In the genomic region with DNA sequence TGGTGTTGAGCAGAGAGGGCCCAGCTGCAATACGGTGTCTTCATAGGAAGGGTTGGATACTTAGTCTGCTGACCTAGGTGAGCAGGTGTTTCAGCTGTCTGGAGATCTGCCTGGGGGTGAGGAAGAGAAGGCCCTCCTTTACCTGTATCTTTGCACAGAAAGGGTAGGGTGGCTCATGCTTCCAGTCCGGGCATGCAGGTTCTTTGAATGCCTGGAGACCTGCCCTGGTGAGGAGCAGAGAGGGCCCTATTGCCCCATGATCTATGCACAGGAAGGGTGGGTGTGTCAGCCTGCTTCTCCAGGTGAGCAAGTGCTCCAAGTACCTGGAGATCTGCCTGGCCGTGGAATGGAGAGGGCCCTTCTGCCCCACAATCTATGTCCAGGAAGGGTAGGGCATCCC, we compare ENCODE assay signal across 22 cellular contexts.
"Had no signal": no experiment of that assay in that cellular context is flagged by ENCODE, and none has a peak within 500 bp of the region (broad histone marks: within the 10 kb centered on the region; RNA-seq: fewer than 3 reads in every experiment).

No MANE protein-coding gene starts in this region.

- H3K27ac ChIP-seq: RWPE1 had no signal

- FAIRE-seq: HepG2 had no signal

- H3K4me2 ChIP-seq: SK-N-SH had no signal

- ATAC-seq: HepG2, Panc1, PC-3 had no signal

- H3K9ac ChIP-seq: SK-N-SH had no signal

- H3K9me3 ChIP-seq: SK-N-SH had no signal

- H3K27me3 ChIP-seq: MG63 had no signal

- DNase-seq: IMR-90, Karpas-422, KG1, MG63, NCI-H1092, NCI-H1436, NCI-H187, NCI-H2029, NCI-H2081 treated with DMSO at 0.1 percent for 48 hours, NCI-H2171, NCI-H226, NCI-H446, NCI-H510A, NCI-H524 treated with DMSO at 0.1 percent for 48 hours, NCI-H69, NCI-H774, PC-3, SHP77, SK-N-SH had no signal

- H3K4me3 ChIP-seq: MG63 had no signal
